1 cellular context compared by ENCODE assay signal in the genomic region with DNA sequence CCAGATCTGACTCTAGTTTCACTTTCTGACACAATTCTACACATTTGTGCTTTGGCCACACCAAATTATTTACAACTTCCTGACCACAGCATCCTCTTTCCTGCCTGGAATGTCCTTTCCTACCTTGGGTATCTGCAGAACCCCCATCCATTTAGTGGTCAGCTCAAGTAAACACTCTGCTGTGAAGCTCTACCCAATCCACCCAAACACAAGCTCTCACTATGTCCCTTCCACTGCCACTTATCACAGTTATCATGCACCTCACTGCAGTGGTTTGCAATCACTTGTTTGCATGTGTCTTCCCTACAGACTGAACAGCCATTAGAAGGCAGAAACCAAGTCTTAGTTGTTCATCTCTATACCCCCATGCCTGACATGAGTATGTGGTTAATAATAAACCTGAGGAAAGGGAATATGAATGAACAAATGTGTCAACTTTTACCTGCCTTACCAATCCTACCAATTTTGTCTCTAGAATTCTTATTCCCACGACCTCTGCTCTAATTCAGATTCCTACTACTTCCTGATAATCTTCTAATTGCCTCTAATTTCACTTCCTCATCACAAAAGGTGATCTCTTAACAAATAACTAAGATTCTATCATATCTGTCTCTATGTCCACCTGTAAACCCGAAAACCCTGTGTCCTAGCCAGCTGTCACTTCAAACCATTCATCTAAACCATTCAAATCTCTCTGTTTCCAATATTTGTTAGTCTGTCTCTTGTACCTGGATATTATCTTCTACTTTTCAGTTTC.
TF ChIP-seq lines count a peak whose summit lies in the region.

No MANE protein-coding gene starts in this region.

TF ChIP-seq in GM12878, 131 proteins besides CTCF, POLR2A, EP300 and RAD21:
- TF ChIP-seq, protein P1, sequence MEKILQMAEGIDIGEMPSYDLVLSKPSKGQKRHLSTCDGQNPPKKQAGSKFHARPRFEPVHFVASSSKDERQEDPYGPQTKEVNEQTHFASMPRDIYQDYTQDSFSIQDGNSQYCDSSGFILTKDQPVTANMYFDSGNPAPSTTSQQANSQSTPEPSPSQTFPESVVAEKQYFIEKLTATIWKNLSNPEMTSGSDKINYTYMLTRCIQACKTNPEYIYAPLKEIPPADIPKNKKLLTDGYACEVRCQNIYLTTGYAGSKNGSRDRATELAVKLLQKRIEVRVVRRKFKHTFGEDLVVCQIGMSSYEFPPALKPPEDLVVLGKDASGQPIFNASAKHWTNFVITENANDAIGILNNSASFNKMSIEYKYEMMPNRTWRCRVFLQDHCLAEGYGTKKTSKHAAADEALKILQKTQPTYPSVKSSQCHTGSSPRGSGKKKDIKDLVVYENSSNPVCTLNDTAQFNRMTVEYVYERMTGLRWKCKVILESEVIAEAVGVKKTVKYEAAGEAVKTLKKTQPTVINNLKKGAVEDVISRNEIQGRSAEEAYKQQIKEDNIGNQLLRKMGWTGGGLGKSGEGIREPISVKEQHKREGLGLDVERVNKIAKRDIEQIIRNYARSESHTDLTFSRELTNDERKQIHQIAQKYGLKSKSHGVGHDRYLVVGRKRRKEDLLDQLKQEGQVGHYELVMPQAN (conservative IDR thresholded peaks at IDR 0.05): no peak
- TF ChIP-seq RCOR1 (conservative IDR thresholded peaks at IDR 0.05; ENCODE audit: low read depth, low read length): no peak
- no peak for TF ChIP-seq ETV6 (conservative IDR thresholded peaks at IDR 0.05 in 1 of 2, IDR thresholded peaks at IDR 0.05 in 1 of 2; ENCODE audit: borderline replicate concordance in 1 of 2, low read depth in 1 of 2)
- no peak for TF ChIP-seq TCF12 (IDR thresholded peaks at IDR 0.05; ENCODE audit: low read depth, low read length)
- peak; percentile 70 for TF ChIP-seq EED (IDR thresholded peaks at IDR 0.05; ENCODE audit: low read depth)
- TF ChIP-seq, protein P2, sequence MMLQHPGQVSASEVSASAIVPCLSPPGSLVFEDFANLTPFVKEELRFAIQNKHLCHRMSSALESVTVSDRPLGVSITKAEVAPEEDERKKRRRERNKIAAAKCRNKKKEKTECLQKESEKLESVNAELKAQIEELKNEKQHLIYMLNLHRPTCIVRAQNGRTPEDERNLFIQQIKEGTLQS (IDR thresholded peaks at IDR 0.05; ENCODE audit: borderline replicate concordance, extremely low read depth, low read depth, low read length): no peak
- TF ChIP-seq SPI1 (IDR thresholded peaks at IDR 0.05; ENCODE audit: borderline replicate concordance, insufficient read depth, low read depth, low read length): peak; percentile 71
- no peak for TF ChIP-seq RELA (IDR thresholded peaks at IDR 0.05; ENCODE audit: borderline replicate concordance, partially characterized antibody)
- no peak for TF ChIP-seq MTA3 (IDR thresholded peaks at IDR 0.05; ENCODE audit: borderline replicate concordance, low read length)
- TF ChIP-seq SUZ12 (IDR thresholded peaks at IDR 0.05; ENCODE audit: unreplicated experiment): no peak
- no peak for TF ChIP-seq HDGF (IDR thresholded peaks at IDR 0.05)
- no peak for TF ChIP-seq HDAC6 (IDR thresholded peaks at IDR 0.05; ENCODE audit: unreplicated experiment)
- no peak for TF ChIP-seq POU2F2 (IDR thresholded peaks at IDR 0.05; ENCODE audit: borderline replicate concordance, low read depth, low read length)
- TF ChIP-seq STAT3 (IDR thresholded peaks at IDR 0.05; ENCODE audit: low read depth, low read length): no peak
- TF ChIP-seq, protein P3, sequence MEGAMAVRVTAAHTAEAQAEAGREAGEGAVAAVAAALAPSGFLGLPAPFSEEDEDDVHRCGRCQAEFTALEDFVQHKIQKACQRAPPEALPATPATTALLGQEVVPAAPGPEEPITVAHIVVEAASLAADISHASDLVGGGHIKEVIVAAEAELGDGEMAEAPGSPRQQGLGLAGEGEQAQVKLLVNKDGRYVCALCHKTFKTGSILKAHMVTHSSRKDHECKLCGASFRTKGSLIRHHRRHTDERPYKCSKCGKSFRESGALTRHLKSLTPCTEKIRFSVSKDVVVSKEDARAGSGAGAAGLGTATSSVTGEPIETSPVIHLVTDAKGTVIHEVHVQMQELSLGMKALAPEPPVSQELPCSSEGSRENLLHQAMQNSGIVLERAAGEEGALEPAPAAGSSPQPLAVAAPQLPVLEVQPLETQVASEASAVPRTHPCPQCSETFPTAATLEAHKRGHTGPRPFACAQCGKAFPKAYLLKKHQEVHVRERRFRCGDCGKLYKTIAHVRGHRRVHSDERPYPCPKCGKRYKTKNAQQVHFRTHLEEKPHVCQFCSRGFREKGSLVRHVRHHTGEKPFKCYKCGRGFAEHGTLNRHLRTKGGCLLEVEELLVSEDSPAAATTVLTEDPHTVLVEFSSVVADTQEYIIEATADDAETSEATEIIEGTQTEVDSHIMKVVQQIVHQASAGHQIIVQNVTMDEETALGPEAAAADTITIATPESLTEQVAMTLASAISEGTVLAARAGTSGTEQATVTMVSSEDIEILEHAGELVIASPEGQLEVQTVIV (IDR thresholded peaks at IDR 0.05; ENCODE audit: borderline replicate concordance, partially characterized antibody): no peak
- TF ChIP-seq EZH2 (IDR thresholded peaks at IDR 0.05; ENCODE audit: borderline replicate concordance, control insufficient read depth, low read depth, low read length): no peak
- TF ChIP-seq, protein P4, sequence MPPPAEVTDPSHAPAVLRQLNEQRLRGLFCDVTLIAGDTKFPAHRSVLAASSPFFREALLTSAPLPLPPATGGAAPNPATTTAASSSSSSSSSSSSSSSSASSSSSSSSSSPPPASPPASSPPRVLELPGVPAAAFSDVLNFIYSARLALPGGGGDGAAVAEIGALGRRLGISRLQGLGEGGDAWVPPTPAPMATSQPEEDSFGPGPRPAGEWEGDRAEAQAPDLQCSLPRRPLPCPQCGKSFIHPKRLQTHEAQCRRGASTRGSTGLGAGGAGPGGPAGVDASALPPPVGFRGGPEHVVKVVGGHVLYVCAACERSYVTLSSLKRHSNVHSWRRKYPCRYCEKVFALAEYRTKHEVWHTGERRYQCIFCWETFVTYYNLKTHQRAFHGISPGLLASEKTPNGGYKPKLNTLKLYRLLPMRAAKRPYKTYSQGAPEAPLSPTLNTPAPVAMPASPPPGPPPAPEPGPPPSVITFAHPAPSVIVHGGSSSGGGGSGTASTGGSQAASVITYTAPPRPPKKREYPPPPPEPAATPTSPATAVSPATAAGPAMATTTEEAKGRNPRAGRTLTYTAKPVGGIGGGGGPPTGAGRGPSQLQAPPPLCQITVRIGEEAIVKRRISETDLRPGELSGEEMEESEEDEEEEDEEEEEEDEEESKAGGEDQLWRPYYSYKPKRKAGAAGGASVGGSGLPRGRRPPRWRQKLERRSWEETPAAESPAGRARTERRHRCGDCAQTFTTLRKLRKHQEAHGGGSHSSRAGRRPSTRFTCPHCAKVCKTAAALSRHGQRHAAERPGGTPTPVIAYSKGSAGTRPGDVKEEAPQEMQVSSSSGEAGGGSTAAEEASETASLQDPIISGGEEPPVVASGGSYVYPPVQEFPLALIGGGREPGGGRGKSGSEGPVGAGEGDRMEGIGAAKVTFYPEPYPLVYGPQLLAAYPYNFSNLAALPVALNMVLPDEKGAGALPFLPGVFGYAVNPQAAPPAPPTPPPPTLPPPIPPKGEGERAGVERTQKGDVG (CRISPR knock-in tag; IDR thresholded peaks at IDR 0.05): no peak
- TF ChIP-seq IKZF2 (IDR thresholded peaks at IDR 0.05): peak in 1 of 2 experiments; percentile 25; a peak in 2 of 4 replicates
- peak; percentile 57 for TF ChIP-seq IKZF1 (conservative IDR thresholded peaks at IDR 0.05)
- TF ChIP-seq RUNX3 (IDR thresholded peaks at IDR 0.05; ENCODE audit: low read length): peak; percentile 20; the same call in 1 of the 2 replicates
- no peak for TF ChIP-seq TCF7 (IDR thresholded peaks at IDR 0.05; ENCODE audit: borderline replicate concordance)
- no peak for TF ChIP-seq FOXK2 (IDR thresholded peaks at IDR 0.05)
- TF ChIP-seq MTA2 (IDR thresholded peaks at IDR 0.05; ENCODE audit: low read depth): 0 out of 2 replicates have a peak, but pooled peaks have one; percentile 34
- TF ChIP-seq GATAD2B (conservative IDR thresholded peaks at IDR 0.05; ENCODE audit: low read depth): no peak
- TF ChIP-seq ZSCAN29 (IDR thresholded peaks at IDR 0.05): no peak
- no peak for TF ChIP-seq ZNF274 (IDR thresholded peaks at IDR 0.05; ENCODE audit: insufficient read depth, insufficient read length)
- no peak for TF ChIP-seq RB1 (IDR thresholded peaks at IDR 0.05; ENCODE audit: borderline replicate concordance)
